ENCODE assay signal across 2 cellular contexts in genomic region chr2:36559221-36559942, GRCh38.
TF ChIP-seq lines count a peak whose summit lies in the region.

No MANE protein-coding gene starts in this region.

TF ChIP-seq in A549, 52 proteins besides CTCF, POLR2A, EP300 and RAD21:
- no peak for TF ChIP-seq ZSCAN20 (CRISPR knock-in tag; IDR thresholded peaks at IDR 0.05)
- TF ChIP-seq MAFK (IDR thresholded peaks at IDR 0.05; ENCODE audit: partially characterized antibody), result no peak
- TF ChIP-seq SREBF2 (IDR thresholded peaks at IDR 0.05), result no peak
- no peak for TF ChIP-seq PBX3 (IDR thresholded peaks at IDR 0.05)
- TF ChIP-seq ESRRA (IDR thresholded peaks at IDR 0.05; ENCODE audit: borderline replicate concordance, low read length), result no peak
- no peak for TF ChIP-seq RARB (CRISPR knock-in tag; IDR thresholded peaks at IDR 0.05)
- TF ChIP-seq MAX (IDR thresholded peaks at IDR 0.05), result no peak
- no peak for TF ChIP-seq HEYL (CRISPR knock-in tag; IDR thresholded peaks at IDR 0.05)
- no peak for TF ChIP-seq GATA3 (IDR thresholded peaks at IDR 0.05; ENCODE audit: borderline replicate concordance)
- no peak for TF ChIP-seq JUN (IDR thresholded peaks at IDR 0.05)
- no peak for TF ChIP-seq USF2 (IDR thresholded peaks at IDR 0.05)
- TF ChIP-seq EHMT2 (IDR thresholded peaks at IDR 0.05; ENCODE audit: low read depth), result no peak
- TF ChIP-seq TP53 (CRISPR knock-in tag; IDR thresholded peaks at IDR 0.05), result no peak
- no peak for TF ChIP-seq KDM5A (IDR thresholded peaks at IDR 0.05)
- TF ChIP-seq NFE2L2 (conservative IDR thresholded peaks at IDR 0.05; ENCODE audit: low read length), result no peak
- TF ChIP-seq ZFP36 (IDR thresholded peaks at IDR 0.05; ENCODE audit: borderline replicate concordance, partially characterized antibody), result no peak
- no peak for TF ChIP-seq PHF8 (IDR thresholded peaks at IDR 0.05; ENCODE audit: borderline replicate concordance, low read depth)

TF ChIP-seq in GM23338, 12 proteins besides CTCF, POLR2A, EP300 and RAD21:
- TF ChIP-seq ZNF331 (CRISPR knock-in tag; IDR thresholded peaks at IDR 0.05; ENCODE audit: low read depth) (no peak), NANOG (IDR thresholded peaks at IDR 0.05; ENCODE audit: borderline replicate concordance) (no peak), ETS1 (IDR thresholded peaks at IDR 0.05) (no peak), CREB1 (CRISPR knock-in tag; IDR thresholded peaks at IDR 0.05; ENCODE audit: low read depth) (no peak), EZH2phosphoT487 (IDR thresholded peaks at IDR 0.05; ENCODE audit: unreplicated experiment) (no peak), EZH2 (IDR thresholded peaks at IDR 0.05; ENCODE audit: low read depth, unreplicated experiment) (no peak), STAT1 (IDR thresholded peaks at IDR 0.05; ENCODE audit: unreplicated experiment) (no peak), ZNF114 (CRISPR knock-in tag; IDR thresholded peaks at IDR 0.05) (no peak), POLR2AphosphoS5 (IDR thresholded peaks at IDR 0.05; ENCODE audit: low read depth) (no peak), REST (IDR thresholded peaks at IDR 0.05; ENCODE audit: unreplicated experiment) (no peak), ZNF462 (CRISPR knock-in tag; IDR thresholded peaks at IDR 0.05) (no peak), JUNB (IDR thresholded peaks at IDR 0.05; ENCODE audit: unreplicated experiment) (no peak)
